12 cellular contexts compared by ENCODE assay signal in the genomic region with DNA sequence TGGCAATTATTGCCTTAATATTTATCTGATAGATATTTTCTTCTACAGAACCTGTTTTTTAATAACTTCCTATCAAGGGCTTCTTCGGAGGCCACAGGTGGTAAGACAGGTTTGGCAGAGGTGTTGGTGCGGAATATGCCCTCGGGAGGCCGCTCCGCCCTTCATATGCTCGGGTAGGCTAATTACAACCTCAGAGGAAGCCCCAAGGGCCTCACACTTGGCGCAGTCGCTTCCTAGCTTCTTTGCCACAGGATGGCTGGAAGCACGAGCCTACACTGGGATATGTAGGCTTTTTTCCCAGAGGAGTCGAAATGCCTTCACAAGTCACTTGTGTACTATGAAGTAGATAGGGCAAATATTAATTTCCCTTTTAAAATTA.
A peak's percentile ranks its signal among the peaks of the same experiment; 100 is the strongest.
DNase-seq lines count a peak whose midpoint lies in the region; ATAC-seq, FAIRE-seq and TF ChIP-seq lines count a peak whose summit lies in the region.
"Had no signal": no experiment of that assay in that cellular context is flagged by ENCODE, and none has a peak within 500 bp of the region (broad histone marks: within the 10 kb centered on the region; RNA-seq: fewer than 3 reads in every experiment).

No MANE protein-coding gene starts in this region.

- H3K27ac Mint-ChIP-seq in CD4-positive, CD25-positive, alpha-beta regulatory T cell: peak overlapping the region in 2 of 3 donors; percentile 32 to 62
- H3K27ac Mint-ChIP-seq: activated naive CD4-positive, alpha-beta T cell treated with anti-CD3 and anti-CD28 coated beads, Interleukin-2, amount 10 ng/mL, durations not matched to agents 7 days and 5 days; CD4-positive, alpha-beta T cell; stimulated activated naive CD8-positive, alpha-beta T cell treated with anti-CD3 and anti-CD28 coated beads, Interleukin-15, Interleukin-2, amounts not matched to agents 100 ng/mL and 50 ng/mL, for 24 hours had no signal

- TF ChIP-seq CTCF in bronchial epithelial cell (IDR thresholded peaks at IDR 0.05; ENCODE audit: insufficient read depth, low read length, severe bottlenecking) (peak; percentile 39), mucosa of descending colon (IDR thresholded peaks at IDR 0.05) (no peak), testis (IDR thresholded peaks at IDR 0.05) (no peak)

- H3K9me3 ChIP-seq in CD4-positive, CD25-positive, alpha-beta regulatory T cell (ENCODE audit: control insufficient read depth in 2 of 2, low read length in 2 of 2): no peaks in the 10 kb centered on the region
- H3K9me3 ChIP-seq in mucosa of descending colon (no peaks in the 10 kb centered on the region), testis (no peaks in the 10 kb centered on the region)

- no peak for FAIRE-seq in bronchial epithelial cell (lab: Jason Lieb, UNC)
- FAIRE-seq: HTR-8/SVneo had no signal

- DNase-seq in CD4-positive, CD25-positive, alpha-beta regulatory T cell: no peak
- DNase-seq in LoVo (ENCODE audit: low spot score) (peak; percentile 90), bronchial epithelial cell (ENCODE audit: low read depth) (peak; percentile 92), mucosa of descending colon (peak; percentile 79 to 82 (median 81)), testis (no peak), GDM1 (lab: John Stamatoyannopoulos, UW) (no peak), MV-4-11 (lab: John Stamatoyannopoulos, UW) (no peak)
- DNase-seq in activated CD4-positive, CD25-positive, alpha-beta regulatory T cell (lab: John Stamatoyannopoulos, UW): no peak
- DNase-seq: activated naive CD4-positive, alpha-beta T cell treated with anti-CD3 and anti-CD28 coated beads, Interleukin-2, amount 10 ng/mL, durations not matched to agents 7 days and 5 days; CD4-positive, alpha-beta T cell had no signal

- no peak for TF ChIP-seq POLR2A in testis (IDR thresholded peaks at IDR 0.05)

- no peaks in the 10 kb centered on the region for H3K36me3 Mint-ChIP-seq in CD4-positive, CD25-positive, alpha-beta regulatory T cell
- H3K36me3 Mint-ChIP-seq: activated naive CD4-positive, alpha-beta T cell treated with anti-CD3 and anti-CD28 coated beads, Interleukin-2, amount 10 ng/mL, durations not matched to agents 7 days and 5 days had no signal

- no peak overlapping the region for H3K4me3 Mint-ChIP-seq in CD4-positive, CD25-positive, alpha-beta regulatory T cell
- H3K4me3 Mint-ChIP-seq: activated naive CD4-positive, alpha-beta T cell treated with anti-CD3 and anti-CD28 coated beads, Interleukin-2, amount 10 ng/mL, durations not matched to agents 7 days and 5 days; CD4-positive, alpha-beta T cell; stimulated activated naive CD8-positive, alpha-beta T cell treated with anti-CD3 and anti-CD28 coated beads, Interleukin-15, Interleukin-2, amounts not matched to agents 100 ng/mL and 50 ng/mL, for 24 hours had no signal

- no peaks in the 10 kb centered on the region for H3K4me1 ChIP-seq in CD4-positive, CD25-positive, alpha-beta regulatory T cell (ENCODE audit: control insufficient read depth, insufficient read depth, low read length, poor library complexity, severe bottlenecking)
- no peaks in the 10 kb centered on the region for H3K4me1 ChIP-seq in mucosa of descending colon (ENCODE audit: low read depth)
- no peaks in the 10 kb centered on the region for H3K4me1 ChIP-seq in testis

- H3K36me3 ChIP-seq in CD4-positive, CD25-positive, alpha-beta regulatory T cell (ENCODE audit: control insufficient read depth, insufficient read depth, low read length): no peaks in the 10 kb centered on the region
- H3K36me3 ChIP-seq in bronchial epithelial cell (ENCODE audit: control insufficient read depth, insufficient read depth, low read length) (no peaks in the 10 kb centered on the region), mucosa of descending colon (ENCODE audit: low read depth) (no peaks in the 10 kb centered on the region), testis (ENCODE audit: low read depth, missing control alignments) (no peaks in the 10 kb centered on the region)

- no peaks in the 10 kb centered on the region for H3K27me3 ChIP-seq in CD4-positive, CD25-positive, alpha-beta regulatory T cell (ENCODE audit: control insufficient read depth, insufficient read depth, low read length)
- H3K27me3 ChIP-seq in bronchial epithelial cell (ENCODE audit: control insufficient read depth, insufficient read depth, low read length): no peaks in the 10 kb centered on the region
- no peaks in the 10 kb centered on the region for H3K27me3 ChIP-seq in testis

- no peaks in the 10 kb centered on the region for H3K9me3 Mint-ChIP-seq in CD4-positive, CD25-positive, alpha-beta regulatory T cell
- H3K9me3 Mint-ChIP-seq: activated naive CD4-positive, alpha-beta T cell treated with anti-CD3 and anti-CD28 coated beads, Interleukin-2, amount 10 ng/mL, durations not matched to agents 7 days and 5 days; CD4-positive, alpha-beta T cell; stimulated activated naive CD8-positive, alpha-beta T cell treated with anti-CD3 and anti-CD28 coated beads, Interleukin-15, Interleukin-2, amounts not matched to agents 100 ng/mL and 50 ng/mL, for 24 hours had no signal

- H3K4me3 ChIP-seq in CD4-positive, CD25-positive, alpha-beta regulatory T cell (ENCODE audit: low read depth, low read length): no peak overlapping the region
- peak overlapping the region; percentile 16 for H3K4me3 ChIP-seq in bronchial epithelial cell (ENCODE audit: low read depth, low read length)
- no peak overlapping the region for H3K4me3 ChIP-seq in mucosa of descending colon
- H3K4me3 ChIP-seq in testis: no peak overlapping the region

- H3K27me3 Mint-ChIP-seq in CD4-positive, CD25-positive, alpha-beta regulatory T cell: no peaks in the 10 kb centered on the region
- H3K27me3 Mint-ChIP-seq: activated naive CD4-positive, alpha-beta T cell treated with anti-CD3 and anti-CD28 coated beads, Interleukin-2, amount 10 ng/mL, durations not matched to agents 7 days and 5 days; CD4-positive, alpha-beta T cell; stimulated activated naive CD8-positive, alpha-beta T cell treated with anti-CD3 and anti-CD28 coated beads, Interleukin-15, Interleukin-2, amounts not matched to agents 100 ng/mL and 50 ng/mL, for 24 hours had no signal

- no peak for ATAC-seq in CD4-positive, CD25-positive, alpha-beta regulatory T cell (ENCODE audit: low read depth in 2 of 2)
- peak; percentile 99 for ATAC-seq in mucosa of descending colon

- intact Hi-C loops in mucosa of descending colon (cut with DNase I, micrococcal nuclease) (no loop called here), testis (cut with DNase I; ENCODE audit: low total_unique reads) (no loop called here)

- H3K4me1 Mint-ChIP-seq in CD4-positive, CD25-positive, alpha-beta regulatory T cell: peaks cover 4 to 8% (median 5%) of the 10 kb centered on the region in 4 donors

- H3K27ac ChIP-seq in CD4-positive, CD25-positive, alpha-beta regulatory T cell (ENCODE audit: insufficient read depth, low read length, poor library complexity, severe bottlenecking): no peak overlapping the region
- H3K27ac ChIP-seq in testis: no peak overlapping the region

- WGBS in testis, 2 donors: 86 to 89% methylated on average over 10 of the region's 10 CpGs

Comparison
In these comparisons a context has a peak if more than half of its experiments do, and no peak if none do; other contexts are left out.
1. DNase-seq: peak in LoVo (single experiment), bronchial epithelial cell (single experiment) and mucosa of descending colon (3 of 3); none in CD4-positive, CD25-positive, alpha-beta regulatory T cell (0 of 3), testis (single experiment), GDM1 (single experiment), MV-4-11 (single experiment) and activated CD4-positive, CD25-positive, alpha-beta regulatory T cell (0 of 4).